In the genomic region with DNA sequence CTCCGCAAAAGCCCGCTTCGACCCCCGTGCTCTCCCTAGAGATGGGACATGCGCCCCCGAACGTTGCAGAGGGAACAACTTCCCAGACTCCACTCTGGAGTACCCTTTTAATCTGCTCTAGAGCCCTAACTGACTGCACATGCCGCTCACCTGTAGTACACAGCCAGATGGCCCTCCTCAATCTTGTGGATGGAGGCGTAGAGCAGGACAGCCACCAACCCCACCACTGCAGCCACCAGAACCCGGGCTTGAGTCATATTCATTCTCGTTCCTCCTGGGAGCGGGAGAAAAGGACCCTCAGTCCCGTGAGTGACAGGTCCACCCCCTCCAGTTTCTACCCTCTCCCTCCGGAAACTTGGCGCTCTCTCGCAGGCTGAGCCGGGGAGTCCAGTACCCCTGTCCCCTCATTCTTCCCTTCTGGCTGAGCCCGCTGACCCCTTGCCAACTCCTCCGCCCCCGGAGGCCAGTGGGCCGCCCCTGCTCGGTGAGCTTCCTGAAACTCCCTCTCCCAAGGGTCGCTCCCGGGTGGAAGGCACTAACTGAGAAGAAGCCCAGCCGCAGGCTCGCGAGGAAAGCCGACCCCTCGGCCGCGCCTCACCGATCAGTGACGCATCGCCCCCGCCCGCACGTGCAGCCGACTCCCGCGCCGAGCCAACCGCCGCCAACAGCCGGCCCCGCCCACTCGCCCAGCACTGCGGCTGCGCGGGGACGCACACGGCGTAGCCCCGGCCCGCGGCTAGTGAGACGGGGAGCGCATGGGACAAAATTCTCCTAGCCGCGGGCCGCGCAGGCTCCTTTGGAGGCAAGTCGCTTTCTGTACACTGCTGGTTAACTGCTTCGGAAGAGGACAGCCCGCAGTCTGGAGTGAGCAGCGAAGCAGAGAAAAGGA, we compare ENCODE assay signal across 8 cellular contexts. TPM values are rescaled to one million over a fixed set of nuclear protein-coding genes. Genes with fewer than 3 reads are reported as not detected.
A peak's percentile ranks its signal among the peaks of the same experiment; 100 is the strongest.
DNase-seq lines count a peak whose midpoint lies in the region; ATAC-seq and TF ChIP-seq lines count a peak whose summit lies in the region.

A gene (minus strand): TSS at position 666 of the 889 bp plus-strand sequence. CDS start 403 bp downstream, at position 263.

- H3K36me3 ChIP-seq in kidney epithelial cell (ENCODE audit: control insufficient read depth, insufficient read depth, low read length) = no peaks in the 10 kb centered on the region

- TF ChIP-seq CTCF in AG09319 (IDR thresholded peaks at IDR 0.05; ENCODE audit: low read depth, low read length) (no peak; the same call in 1 of the 2 replicates), kidney epithelial cell (IDR thresholded peaks at IDR 0.05; ENCODE audit: insufficient read depth, low read length, poor library complexity, severe bottlenecking) (no peak)

- peak; percentile 87 for ATAC-seq in GM19035 (IDR thresholded peaks at IDR 0.05; ENCODE audit: unreplicated experiment)
- ATAC-seq in HG03342 (IDR thresholded peaks at IDR 0.05; ENCODE audit: unreplicated experiment) = peak; percentile 82

- peak within 1 kb of the TSS; percentile 89 for H3K4me3 ChIP-seq in kidney epithelial cell (ENCODE audit: low read depth, low read length)

- peak; percentile 75 for DNase-seq in AG09319 (ENCODE audit: extremely low read depth, low read depth)
- DNase-seq in NCI-H510A (lab: John Stamatoyannopoulos, UW) = peak; percentile 91
- peak; percentile 87 for DNase-seq in activated CD4-positive, alpha-beta T cell treated with anti-CD3 and anti-CD28 coated beads for 1 hour
- DNase-seq in cerebellum (ENCODE audit: low spot score) = peak; percentile 92
- DNase-seq in kidney epithelial cell (ENCODE audit: low read depth) = peak; percentile 54
- peak; percentile 97 for DNase-seq in stimulated activated CD4-positive, alpha-beta T cell treated with anti-CD3 and anti-CD28 coated beads, Interleukin-15, amount 100 ng/mL, for 24 hours

- H3K27me3 ChIP-seq in kidney epithelial cell (ENCODE audit: control insufficient read depth, insufficient read depth, low read length) = no peaks in the 10 kb centered on the region

RNA-seq across cellular contexts. Expression of the gene that starts here (rescaled TPM):
- total RNA-seq in cerebellum = 17.8 TPM
- total RNA-seq in kidney epithelial cell = 10.3 and 17.7 TPM in 2 replicates

Comparison
In these comparisons a context has a peak if more than half of its experiments do, and no peak if none do; other contexts are left out.
1. Peak in every context shown above with its lines: DNase-seq, ATAC-seq and H3K4me3 ChIP-seq.